23 cellular contexts compared by ENCODE assay signal in the genomic region with DNA sequence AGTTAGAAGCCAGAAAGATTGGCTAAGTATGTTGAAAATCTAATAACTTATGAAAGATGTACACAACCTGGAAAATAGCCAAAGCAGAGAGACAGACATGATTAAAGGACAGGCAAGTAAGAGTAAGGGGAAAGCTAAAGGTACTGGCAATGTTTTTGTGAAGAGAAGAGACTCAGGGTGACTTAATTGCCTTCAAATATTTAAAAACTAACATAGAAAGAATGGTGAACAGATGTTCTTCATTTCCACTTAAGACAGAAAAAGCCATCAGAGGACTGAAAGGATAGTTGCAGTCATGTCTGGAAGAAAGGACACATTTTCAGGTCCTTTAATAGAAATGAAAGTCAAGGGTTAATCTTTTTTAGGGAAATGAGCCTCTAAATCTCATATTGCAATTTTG.
A peak's percentile ranks its signal among the peaks of the same experiment; 100 is the strongest.
DNase-seq lines count a peak whose midpoint lies in the region; ATAC-seq and TF ChIP-seq lines count a peak whose summit lies in the region.
"Had no signal": no experiment of that assay in that cellular context is flagged by ENCODE, and none has a peak within 500 bp of the region (broad histone marks: within the 10 kb centered on the region; RNA-seq: fewer than 3 reads in every experiment).

No MANE protein-coding gene starts in this region.

- no peaks in the 10 kb centered on the region for H3K4me1 ChIP-seq in breast epithelium
- H3K4me1 ChIP-seq in ascending aorta, result peaks cover 4 to 36% of the 10 kb centered on the region in 2 donors
- peaks cover 0 to 72% (median 15%) of the 10 kb centered on the region in 3 donors for H3K4me1 ChIP-seq in gastroesophageal sphincter
- no peaks in the 10 kb centered on the region for H3K4me1 ChIP-seq in upper lobe of right lung
- H3K4me1 ChIP-seq in GM23338 (ENCODE audit: insufficient read depth), result peaks cover 26% of the 10 kb centered on the region

- no peaks in the 10 kb centered on the region for H4K20me1 ChIP-seq in GM23338 (replicated peaks; ENCODE audit: insufficient read depth)

- H3K36me3 ChIP-seq in breast epithelium (no peaks in the 10 kb centered on the region), ascending aorta (no peaks in the 10 kb centered on the region), gastroesophageal sphincter (no peaks in the 10 kb centered on the region), upper lobe of right lung (no peaks in the 10 kb centered on the region), GM23338 (ENCODE audit: insufficient read depth) (no peaks in the 10 kb centered on the region)

- peak overlapping the region; percentile 14 for H3K27ac Mint-ChIP-seq in MCF 10A (ENCODE audit: low read depth, unreplicated experiment)
- no peak overlapping the region for H3K27ac Mint-ChIP-seq in GM23338
- H3K27ac Mint-ChIP-seq: B cell, CD14-positive monocyte had no signal

- BruUV-seq in MCF 10A (replicated peaks; lab: Mats Ljungman, UMichigan), result no TSS peak

- TF ChIP-seq POLR2A in breast epithelium (IDR thresholded peaks at IDR 0.05) (no peak), gastroesophageal sphincter (IDR thresholded peaks at IDR 0.05) (no peak)

- H3K79me2 ChIP-seq in GM23338 (replicated peaks; ENCODE audit: insufficient read depth), result no peaks in the 10 kb centered on the region

- H3K36me3 Mint-ChIP-seq in MCF 10A (ENCODE audit: insufficient read depth, unreplicated experiment), result no peaks in the 10 kb centered on the region
- no peaks in the 10 kb centered on the region for H3K36me3 Mint-ChIP-seq in GM23338 (ENCODE audit: low read depth)
- H3K36me3 Mint-ChIP-seq: CD14-positive monocyte had no signal

- H3K4me3 ChIP-seq in breast epithelium (no peak overlapping the region), ascending aorta (no peak overlapping the region), gastroesophageal sphincter (no peak overlapping the region), upper lobe of right lung (no peak overlapping the region), GM23338 (no peak overlapping the region)
- H3K4me3 ChIP-seq: SK-N-MC had no signal

- no peaks in the 10 kb centered on the region for H3K9me3 Mint-ChIP-seq in MCF 10A (ENCODE audit: unreplicated experiment)
- H3K9me3 Mint-ChIP-seq in GM23338, result no peaks in the 10 kb centered on the region

- ATAC-seq in gastroesophageal sphincter (no peak), upper lobe of right lung (no peak), GM23338 (no peak), HG02970 (IDR thresholded peaks at IDR 0.05; ENCODE audit: low FRiP score, unreplicated experiment) (no peak)

- H3K27me3 ChIP-seq in breast epithelium, result no peaks in the 10 kb centered on the region
- no peaks in the 10 kb centered on the region for H3K27me3 ChIP-seq in ascending aorta
- H3K27me3 ChIP-seq in gastroesophageal sphincter, result no peaks in the 10 kb centered on the region
- H3K27me3 ChIP-seq in upper lobe of right lung, result no peaks in the 10 kb centered on the region
- no peaks in the 10 kb centered on the region for H3K27me3 ChIP-seq in GM23338 (ENCODE audit: insufficient read depth)

- no peak overlapping the region for H3K4me2 ChIP-seq in GM23338

- no peaks in the 10 kb centered on the region for H3F3A ChIP-seq in GM23338 (replicated peaks; ENCODE audit: low read depth)

- POLR2A ChIA-PET in MCF 10A (lab: Yijun Ruan, JAX), result no interaction called here

- TF ChIP-seq EP300 in gastroesophageal sphincter (IDR thresholded peaks at IDR 0.05), result no peak

- no peaks in the 10 kb centered on the region for H3K9me2 ChIP-seq in GM23338 (ENCODE audit: insufficient read depth)

- H3K4me1 Mint-ChIP-seq in MCF 10A (ENCODE audit: insufficient read depth, unreplicated experiment) (peaks cover 10% of the 10 kb centered on the region), GM23338 (peaks cover 35% of the 10 kb centered on the region)
- H3K4me1 Mint-ChIP-seq: B cell, CD14-positive monocyte had no signal

- CTCF ChIA-PET in MCF 10A (lab: Yijun Ruan, JAX), result no interaction called here

- H3K9me3 ChIP-seq in breast epithelium (no peaks in the 10 kb centered on the region), ascending aorta (no peaks in the 10 kb centered on the region), gastroesophageal sphincter (no peaks in the 10 kb centered on the region), upper lobe of right lung (no peaks in the 10 kb centered on the region)

- H3K27me3 Mint-ChIP-seq in MCF 10A (ENCODE audit: insufficient read depth, unreplicated experiment), result no peaks in the 10 kb centered on the region
- peaks cover 2% of the 10 kb centered on the region for H3K27me3 Mint-ChIP-seq in GM23338 (ENCODE audit: insufficient read depth, low read depth, poor library complexity)
- H3K27me3 Mint-ChIP-seq: B cell had no signal

- intact Hi-C loops in MCF 10A (cut with micrococcal nuclease), result loop anchor here (5.0 to 10.0 kb wide), 2 partner anchors 845 to 1183 kb away; no protein-coding TSS in a partner anchor
- intact Hi-C loops in breast epithelium (cut with DNase I; ENCODE audit: low total_unique reads), result no loop called here
- intact Hi-C loops in ascending aorta (cut with DNase I), result loop anchor here (10.0 kb wide), 1 partner anchor 63 kb away; no protein-coding TSS in a partner anchor
- intact Hi-C loops in upper lobe of right lung (cut with DNase I), result no loop called here

- no peak for TF ChIP-seq CTCF in MCF 10A (IDR thresholded peaks at IDR 0.05; ENCODE audit: unreplicated experiment)
- TF ChIP-seq CTCF in breast epithelium (IDR thresholded peaks at IDR 0.05), result no peak
- TF ChIP-seq CTCF in ascending aorta (IDR thresholded peaks at IDR 0.05), result no peak
- TF ChIP-seq CTCF in gastroesophageal sphincter (IDR thresholded peaks at IDR 0.05), result no peak
- TF ChIP-seq CTCF in upper lobe of right lung (IDR thresholded peaks at IDR 0.05), result no peak
- no peak for TF ChIP-seq CTCF in GM23338 (conservative IDR thresholded peaks at IDR 0.05; ENCODE audit: low read depth in 2 of 2)

- DNase-seq in MCF 10A (ENCODE audit: unreplicated experiment), result no peak
- no peak for DNase-seq in breast epithelium (ENCODE audit: low spot score in 2 of 2)
- no peak for DNase-seq in ascending aorta (ENCODE audit: low spot score in 2 of 2)
- no peak for DNase-seq in upper lobe of right lung
- DNase-seq in GM23338 (ENCODE audit: low spot score), result no peak
- DNase-seq: 8988T; DMS53; GDM1; GOT3; HCEC 1CT; KBM-7; NCI-H1092 treated with DMSO at 0.1 percent for 48 hours; NCI-H1436 treated with DMSO at 0.1 percent for 48 hours; NCI-H1930; NCI-H774; NK-92 treated with Interleukin-12 subunit alpha and Interleukin-12 subunit beta, amount 100 ng/mL, for 24 hours; SHP77 treated with DMSO at 0.1 percent for 48 hours had no signal

- no peak overlapping the region for H2AFZ ChIP-seq in GM23338

- H3K27ac ChIP-seq in breast epithelium (peak overlapping the region in 1 of 2 donors; percentile 22), ascending aorta (peak overlapping the region; percentile 35 to 59), gastroesophageal sphincter (peak overlapping the region in 3 of 4 donors; percentile 63 to 73 (median 65)), upper lobe of right lung (no peak overlapping the region), GM23338 (ENCODE audit: low read depth) (no peak overlapping the region)
- H3K27ac ChIP-seq: RWPE1, SK-N-MC had no signal

- no peak overlapping the region for H3K4me3 Mint-ChIP-seq in MCF 10A (ENCODE audit: unreplicated experiment)
- no peak overlapping the region for H3K4me3 Mint-ChIP-seq in GM23338
- H3K4me3 Mint-ChIP-seq: B cell, CD14-positive monocyte had no signal

TF ChIP-seq in GM23338, 12 proteins besides CTCF, POLR2A, EP300 and RAD21 (continues in another document):
- no peak for TF ChIP-seq STAT1 (IDR thresholded peaks at IDR 0.05; ENCODE audit: unreplicated experiment)
- TF ChIP-seq JUNB (IDR thresholded peaks at IDR 0.05; ENCODE audit: unreplicated experiment), result no peak
- no peak for TF ChIP-seq EZH2 (IDR thresholded peaks at IDR 0.05; ENCODE audit: low read depth, unreplicated experiment)
- no peak for TF ChIP-seq EZH2phosphoT487 (IDR thresholded peaks at IDR 0.05; ENCODE audit: unreplicated experiment)

Comparison
In these comparisons a context has a peak if more than half of its experiments do, and no peak if none do; other contexts are left out.
1. intact Hi-C loops: an anchor here in MCF 10A (5.0 to 10.0 kb wide) and ascending aorta (10.0 kb wide); none called in breast epithelium and upper lobe of right lung.
2. H3K27ac ChIP-seq: peak in ascending aorta (2 of 2) and gastroesophageal sphincter (3 of 4); none in upper lobe of right lung (single experiment) and GM23338 (single experiment).